In genomic region chr20:31644701-31645100, GRCh38 we compare ENCODE assay signal across 1 cellular context.
TF ChIP-seq lines count a peak whose summit lies in the region.

No MANE protein-coding gene starts in this region.

TF ChIP-seq in K562, 482 proteins besides CTCF, POLR2A, EP300 and RAD21:
- TF ChIP-seq ZNF398 (CRISPR knock-in tag; IDR thresholded peaks at IDR 0.05): no peak
- TF ChIP-seq SAFB2 (IDR thresholded peaks at IDR 0.05; ENCODE audit: borderline replicate concordance, low read depth, low read length, severe bottlenecking): no peak
- TF ChIP-seq ATF1 (CRISPR knock-in tag; IDR thresholded peaks at IDR 0.05): no peak
- TF ChIP-seq ATF1 (tag; IDR thresholded peaks at IDR 0.05): 0 out of 2 replicates have a peak, but pooled peaks have one; percentile 8
- TF ChIP-seq IRF9 (tag; IDR thresholded peaks at IDR 0.05): no peak
- TF ChIP-seq ATF4 (CRISPR knock-in tag; IDR thresholded peaks at IDR 0.05): no peak
- peak; percentile 26; the same call in 1 of the 2 replicates for TF ChIP-seq VEZF1 (CRISPR knock-in tag; IDR thresholded peaks at IDR 0.05)
- TF ChIP-seq TRIM28 (IDR thresholded peaks at IDR 0.05): no peak
- TF ChIP-seq HES1 (IDR thresholded peaks at IDR 0.05; ENCODE audit: low read depth): no peak
- no peak for TF ChIP-seq KDM5B (IDR thresholded peaks at IDR 0.05; ENCODE audit: insufficient replicate concordance, low read depth, low read length)
- no peak for TF ChIP-seq SRSF9 (IDR thresholded peaks at IDR 0.05; ENCODE audit: borderline replicate concordance, low read depth, low read length)
- TF ChIP-seq PML (IDR thresholded peaks at IDR 0.05; ENCODE audit: low read length): no peak
- peak; percentile 77; the same call in 1 of the 2 replicates for TF ChIP-seq TFAP4 (CRISPR knock-in tag; IDR thresholded peaks at IDR 0.05; ENCODE audit: borderline replicate concordance)
- no peak for TF ChIP-seq HIVEP1 (CRISPR knock-in tag; IDR thresholded peaks at IDR 0.05)
- no peak for TF ChIP-seq HMG20A (CRISPR knock-in tag; conservative IDR thresholded peaks at IDR 0.05)
- TF ChIP-seq NRF1 (conservative IDR thresholded peaks at IDR 0.05 in 1 of 2, IDR thresholded peaks at IDR 0.05 in 1 of 2): peak in 1 of 2 experiments; percentile 15; a peak in 1 of 4 replicates
- TF ChIP-seq NONO (IDR thresholded peaks at IDR 0.05; ENCODE audit: low read depth in 2 of 2, low read length in 1 of 2): no peak
- TF ChIP-seq SMARCA5 (IDR thresholded peaks at IDR 0.05): no peak
- TF ChIP-seq ZNF444 (CRISPR knock-in tag; IDR thresholded peaks at IDR 0.05): no peak
- TF ChIP-seq KLF1 (tag; IDR thresholded peaks at IDR 0.05): no peak
- no peak for TF ChIP-seq CHD1 (IDR thresholded peaks at IDR 0.05; ENCODE audit: low read length)
- no peak for TF ChIP-seq ZNF134 (CRISPR knock-in tag; conservative IDR thresholded peaks at IDR 0.05)
- TF ChIP-seq MAZ (CRISPR knock-in tag; conservative IDR thresholded peaks at IDR 0.05 in 1 of 2, IDR thresholded peaks at IDR 0.05 in 1 of 2): no peak
- no peak for TF ChIP-seq WHSC1 (IDR thresholded peaks at IDR 0.05; ENCODE audit: low read length)
- TF ChIP-seq CTBP1 (IDR thresholded peaks at IDR 0.05; ENCODE audit: borderline replicate concordance): 0 out of 2 replicates have a peak, but pooled peaks have one; percentile 23
